Comparison of ENCODE assay signal across 1 cellular context in genomic region chr14:104820669-104821228, GRCh38.
TF ChIP-seq lines count a peak whose summit lies in the region.

No MANE protein-coding gene starts in this region.

TF ChIP-seq in SK-N-SH treated with all-trans-retinoic acid at 6 μM for 48 hours, 23 proteins besides CTCF, POLR2A, EP300 and RAD21 (continued from another document):
- TF ChIP-seq, protein P1, sequence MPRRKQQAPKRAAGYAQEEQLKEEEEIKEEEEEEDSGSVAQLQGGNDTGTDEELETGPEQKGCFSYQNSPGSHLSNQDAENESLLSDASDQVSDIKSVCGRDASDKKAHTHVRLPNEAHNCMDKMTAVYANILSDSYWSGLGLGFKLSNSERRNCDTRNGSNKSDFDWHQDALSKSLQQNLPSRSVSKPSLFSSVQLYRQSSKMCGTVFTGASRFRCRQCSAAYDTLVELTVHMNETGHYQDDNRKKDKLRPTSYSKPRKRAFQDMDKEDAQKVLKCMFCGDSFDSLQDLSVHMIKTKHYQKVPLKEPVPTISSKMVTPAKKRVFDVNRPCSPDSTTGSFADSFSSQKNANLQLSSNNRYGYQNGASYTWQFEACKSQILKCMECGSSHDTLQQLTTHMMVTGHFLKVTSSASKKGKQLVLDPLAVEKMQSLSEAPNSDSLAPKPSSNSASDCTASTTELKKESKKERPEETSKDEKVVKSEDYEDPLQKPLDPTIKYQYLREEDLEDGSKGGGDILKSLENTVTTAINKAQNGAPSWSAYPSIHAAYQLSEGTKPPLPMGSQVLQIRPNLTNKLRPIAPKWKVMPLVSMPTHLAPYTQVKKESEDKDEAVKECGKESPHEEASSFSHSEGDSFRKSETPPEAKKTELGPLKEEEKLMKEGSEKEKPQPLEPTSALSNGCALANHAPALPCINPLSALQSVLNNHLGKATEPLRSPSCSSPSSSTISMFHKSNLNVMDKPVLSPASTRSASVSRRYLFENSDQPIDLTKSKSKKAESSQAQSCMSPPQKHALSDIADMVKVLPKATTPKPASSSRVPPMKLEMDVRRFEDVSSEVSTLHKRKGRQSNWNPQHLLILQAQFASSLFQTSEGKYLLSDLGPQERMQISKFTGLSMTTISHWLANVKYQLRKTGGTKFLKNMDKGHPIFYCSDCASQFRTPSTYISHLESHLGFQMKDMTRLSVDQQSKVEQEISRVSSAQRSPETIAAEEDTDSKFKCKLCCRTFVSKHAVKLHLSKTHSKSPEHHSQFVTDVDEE (CRISPR knock-in tag; IDR thresholded peaks at IDR 0.05) = no peak
- no peak for TF ChIP-seq ZC3H10 (CRISPR knock-in tag; IDR thresholded peaks at IDR 0.05)
- TF ChIP-seq, protein P2, sequence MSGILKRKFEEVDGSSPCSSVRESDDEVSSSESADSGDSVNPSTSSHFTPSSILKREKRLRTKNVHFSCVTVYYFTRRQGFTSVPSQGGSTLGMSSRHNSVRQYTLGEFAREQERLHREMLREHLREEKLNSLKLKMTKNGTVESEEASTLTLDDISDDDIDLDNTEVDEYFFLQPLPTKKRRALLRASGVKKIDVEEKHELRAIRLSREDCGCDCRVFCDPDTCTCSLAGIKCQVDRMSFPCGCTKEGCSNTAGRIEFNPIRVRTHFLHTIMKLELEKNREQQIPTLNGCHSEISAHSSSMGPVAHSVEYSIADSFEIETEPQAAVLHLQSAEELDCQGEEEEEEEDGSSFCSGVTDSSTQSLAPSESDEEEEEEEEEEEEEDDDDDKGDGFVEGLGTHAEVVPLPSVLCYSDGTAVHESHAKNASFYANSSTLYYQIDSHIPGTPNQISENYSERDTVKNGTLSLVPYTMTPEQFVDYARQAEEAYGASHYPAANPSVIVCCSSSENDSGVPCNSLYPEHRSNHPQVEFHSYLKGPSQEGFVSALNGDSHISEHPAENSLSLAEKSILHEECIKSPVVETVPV (CRISPR knock-in tag; IDR thresholded peaks at IDR 0.05) = no peak
- TF ChIP-seq POU6F1 (CRISPR knock-in tag; IDR thresholded peaks at IDR 0.05; ENCODE audit: borderline replicate concordance, low read depth) = no peak
- TF ChIP-seq BACH2 (CRISPR knock-in tag; IDR thresholded peaks at IDR 0.05; ENCODE audit: borderline replicate concordance) = no peak
- TF ChIP-seq, protein P3, sequence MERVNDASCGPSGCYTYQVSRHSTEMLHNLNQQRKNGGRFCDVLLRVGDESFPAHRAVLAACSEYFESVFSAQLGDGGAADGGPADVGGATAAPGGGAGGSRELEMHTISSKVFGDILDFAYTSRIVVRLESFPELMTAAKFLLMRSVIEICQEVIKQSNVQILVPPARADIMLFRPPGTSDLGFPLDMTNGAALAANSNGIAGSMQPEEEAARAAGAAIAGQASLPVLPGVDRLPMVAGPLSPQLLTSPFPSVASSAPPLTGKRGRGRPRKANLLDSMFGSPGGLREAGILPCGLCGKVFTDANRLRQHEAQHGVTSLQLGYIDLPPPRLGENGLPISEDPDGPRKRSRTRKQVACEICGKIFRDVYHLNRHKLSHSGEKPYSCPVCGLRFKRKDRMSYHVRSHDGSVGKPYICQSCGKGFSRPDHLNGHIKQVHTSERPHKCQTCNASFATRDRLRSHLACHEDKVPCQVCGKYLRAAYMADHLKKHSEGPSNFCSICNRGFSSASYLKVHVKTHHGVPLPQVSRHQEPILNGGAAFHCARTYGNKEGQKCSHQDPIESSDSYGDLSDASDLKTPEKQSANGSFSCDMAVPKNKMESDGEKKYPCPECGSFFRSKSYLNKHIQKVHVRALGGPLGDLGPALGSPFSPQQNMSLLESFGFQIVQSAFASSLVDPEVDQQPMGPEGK (CRISPR knock-in tag; IDR thresholded peaks at IDR 0.05; ENCODE audit: borderline replicate concordance) = no peak
- TF ChIP-seq ISL1 (CRISPR knock-in tag; IDR thresholded peaks at IDR 0.05) = no peak
- no peak for TF ChIP-seq ZFP3 (CRISPR knock-in tag; IDR thresholded peaks at IDR 0.05)
- TF ChIP-seq CSDC2 (CRISPR knock-in tag; IDR thresholded peaks at IDR 0.05) = no peak
- no peak for TF ChIP-seq TCF4 (CRISPR knock-in tag; IDR thresholded peaks at IDR 0.05; ENCODE audit: borderline replicate concordance)
